ENCODE assay signal across 1 cellular context in the genomic region with DNA sequence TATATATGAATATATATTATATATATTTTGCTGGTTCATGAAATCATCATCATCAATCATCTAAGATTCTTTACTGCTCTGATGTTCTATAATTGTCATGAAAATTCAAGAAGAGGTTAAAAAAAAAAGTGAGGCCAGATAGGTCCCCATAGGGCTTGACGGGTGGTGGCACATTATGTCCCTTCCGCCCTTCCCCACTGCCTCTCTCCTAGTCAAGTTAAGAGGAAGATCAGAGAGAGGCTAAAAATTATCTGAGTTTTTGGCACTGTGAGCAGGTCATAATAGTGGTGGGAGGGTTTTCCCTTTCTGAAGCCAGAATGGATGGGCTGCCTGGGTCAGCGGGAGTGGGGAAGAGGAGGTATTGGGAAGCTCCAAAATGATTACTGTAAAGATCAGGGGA.
TF ChIP-seq lines count a peak whose summit lies in the region.

No MANE protein-coding gene starts in this region.

TF ChIP-seq in IMR-90, 13 proteins besides CTCF, POLR2A, EP300 and RAD21:
- TF ChIP-seq, protein P1, sequence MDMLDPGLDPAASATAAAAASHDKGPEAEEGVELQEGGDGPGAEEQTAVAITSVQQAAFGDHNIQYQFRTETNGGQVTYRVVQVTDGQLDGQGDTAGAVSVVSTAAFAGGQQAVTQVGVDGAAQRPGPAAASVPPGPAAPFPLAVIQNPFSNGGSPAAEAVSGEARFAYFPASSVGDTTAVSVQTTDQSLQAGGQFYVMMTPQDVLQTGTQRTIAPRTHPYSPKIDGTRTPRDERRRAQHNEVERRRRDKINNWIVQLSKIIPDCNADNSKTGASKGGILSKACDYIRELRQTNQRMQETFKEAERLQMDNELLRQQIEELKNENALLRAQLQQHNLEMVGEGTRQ (IDR thresholded peaks at IDR 0.05; ENCODE audit: low read depth, low read length), result no peak
- no peak for TF ChIP-seq MXI1 (IDR thresholded peaks at IDR 0.05; ENCODE audit: borderline replicate concordance, low read depth, low read length)
